19 cellular contexts compared by ENCODE assay signal in genomic region chr5:58965677-58966414, GRCh38.
DNase-seq lines count a peak whose midpoint lies in the region; ATAC-seq, FAIRE-seq and TF ChIP-seq lines count a peak whose summit lies in the region.
"Had no signal": no experiment of that assay in that cellular context is flagged by ENCODE, and none has a peak within 500 bp of the region (broad histone marks: within the 10 kb centered on the region; RNA-seq: fewer than 3 reads in every experiment).

No MANE protein-coding gene starts in this region.

- RAD21 ChIA-PET in GM12878 (lab: Charles Lee; ENCODE audit: unreplicated experiment), result interaction anchor here (1.4 kb wide), 1 partner anchor 25 kb away, joined by 4 read pairs; no protein-coding TSS in a partner anchor

- no peak for FAIRE-seq in GM12878 (lab: Jason Lieb, UNC)
- FAIRE-seq: A204.1, G401.6, H54 had no signal

- H2BK5ac ChIP-seq in trophoblast cell (ENCODE audit: low read depth, low read length, poor library complexity), result no peak overlapping the region

- H3K4me1 ChIP-seq in GM12878 (ENCODE audit: control insufficient read depth, insufficient read depth, low read length), result peaks cover 7% of the 10 kb centered on the region; the same call in 1 of the 2 replicates
- H3K4me1 ChIP-seq in psoas muscle, result no peaks in the 10 kb centered on the region
- no peaks in the 10 kb centered on the region for H3K4me1 ChIP-seq in trophoblast cell (ENCODE audit: control insufficient read depth in 1 of 2, insufficient read depth in 2 of 2, low read length in 2 of 2)

- H2BK120ac ChIP-seq in trophoblast cell (ENCODE audit: insufficient read depth, low read length, poor library complexity), result no peak overlapping the region

- TF ChIP-seq RAD21 in GM12878 (IDR thresholded peaks at IDR 0.05; ENCODE audit: insufficient read depth, low read depth, low read length), result no peak

- no peaks in the 10 kb centered on the region for H4K20me1 ChIP-seq in GM12878 (ENCODE audit: control insufficient read depth, insufficient read depth)

- H3K9me3 ChIP-seq in GM12878 (replicated peaks; ENCODE audit: control insufficient read depth, insufficient read depth, low read length) (no peaks in the 10 kb centered on the region; the same call in 2 of the 3 replicates), psoas muscle (no peaks in the 10 kb centered on the region), trophoblast cell (ENCODE audit: insufficient read depth, low read depth, low read length) (no peaks in the 10 kb centered on the region)

- H3K27ac ChIP-seq in GM12878 (ENCODE audit: control insufficient read depth, insufficient read depth) (no peak overlapping the region), psoas muscle (no peak overlapping the region), trophoblast cell (ENCODE audit: low read depth, low read length) (no peak overlapping the region)

- no peak for DNase-seq in activated T-cell treated with anti-CD3 and anti-CD28 coated beads, Interleukin-2, amount 50 U/mL, for 72 hours
- no peak for DNase-seq in activated T-cell treated with anti-CD3 and anti-CD28 coated beads, Interleukin-2, amount 50 U/mL, for 1 hour
- DNase-seq in GM12878 (ENCODE audit: low read depth, low spot score) (no peak), glutamatergic neuron (no peak), psoas muscle (no peak), NCI-H2029 (lab: John Stamatoyannopoulos, UW) (no peak), MCF 10A (ENCODE audit: unreplicated experiment) (no peak), trophoblast cell (no peak)
- DNase-seq: COR-L47, DMS79 treated with DMSO at 0.1 percent for 48 hours, NCI-H146, NCI-H226, NCI-H526, RPMI8226 had no signal

- no peak overlapping the region for H3K18ac ChIP-seq in trophoblast cell (ENCODE audit: low read length)

- H3K23ac ChIP-seq in trophoblast cell (ENCODE audit: low read length), result no peak overlapping the region

- intact Hi-C loops in GM12878 (cut with micrococcal nuclease; ENCODE audit: unreplicated experiment) (no loop called here), psoas muscle (cut with DNase I) (loop anchor here (5.0 to 10.0 kb wide), 3 partner anchors 34 to 74 kb away; no protein-coding TSS in a partner anchor), MCF 10A (cut with micrococcal nuclease) (no loop called here)

- no peaks in the 10 kb centered on the region for H3K79me1 ChIP-seq in trophoblast cell (ENCODE audit: low read length)

- no peak overlapping the region for H2AFZ ChIP-seq in GM12878 (ENCODE audit: control insufficient read depth, low read depth, low read length)
- H2AFZ ChIP-seq in trophoblast cell (ENCODE audit: insufficient read depth, low read length, poor library complexity), result no peak overlapping the region

- H3K79me2 ChIP-seq in GM12878 (ENCODE audit: control insufficient read depth, insufficient read depth, low read length), result no peaks in the 10 kb centered on the region
- H3K79me2 ChIP-seq in trophoblast cell (ENCODE audit: control insufficient read depth, insufficient read depth, low read length, poor library complexity), result no peaks in the 10 kb centered on the region

- H3K27me3 ChIP-seq in GM12878 (replicated peaks in 1 of 2; ENCODE audit: control insufficient read depth in 2 of 2, insufficient read depth in 2 of 2, low read length in 1 of 2) (no peaks in the 10 kb centered on the region), psoas muscle (ENCODE audit: insufficient read depth in 3 of 3, low read length in 2 of 3) (no peaks in the 10 kb centered on the region), trophoblast cell (ENCODE audit: insufficient read depth, low read length) (no peaks in the 10 kb centered on the region)

- BruUV-seq in GM12878 (replicated peaks; lab: Mats Ljungman, UMichigan) (no TSS peak), MCF 10A (replicated peaks; lab: Mats Ljungman, UMichigan) (no TSS peak)

- H3K36me3 Mint-ChIP-seq in activated T-cell treated with anti-CD3 and anti-CD28 coated beads, Interleukin-2, amount 50 U/mL, for 72 hours (ENCODE audit: insufficient read depth in 2 of 2), result no peaks in the 10 kb centered on the region
- H3K36me3 Mint-ChIP-seq in glutamatergic neuron (ENCODE audit: unreplicated experiment), result no peaks in the 10 kb centered on the region
- H3K36me3 Mint-ChIP-seq in MCF 10A (ENCODE audit: insufficient read depth, unreplicated experiment), result peaks cover 33% of the 10 kb centered on the region
- H3K36me3 Mint-ChIP-seq: CD14-positive monocyte, IgD-negative memory B cell had no signal

- POLR2A ChIA-PET in GM12878 (lab: Charles Lee), result interaction anchor here (0.5 to 1.0 kb wide), 2 partner anchors 32 to 209 kb away, joined by 3 to 4 read pairs; no protein-coding TSS in a partner anchor
- POLR2A ChIA-PET in MCF 10A (lab: Yijun Ruan, JAX), result interaction anchor here (0.6 kb wide), 1 partner anchor 95 kb away, joined by 3 read pairs; no protein-coding TSS in a partner anchor

- CTCF ChIA-PET in GM12878 (lab: Yijun Ruan, JAX) (interaction anchor here (0.8 to 4.0 kb wide), 4 partner anchors 41 to 80 kb away, joined by 4 to 12 read pairs (median 6); no protein-coding TSS in a partner anchor), MCF 10A (lab: Yijun Ruan, JAX) (interaction anchor here (0.6 to 2.2 kb wide), 2 partner anchors 75 to 322 kb away, joined by 4 to 9 read pairs; no protein-coding TSS in a partner anchor)

- no peak for TF ChIP-seq CTCF in GM12878 (IDR thresholded peaks at IDR 0.05 in 2 of 3, conservative IDR thresholded peaks at IDR 0.05 in 1 of 3; ENCODE audit: control insufficient read depth in 2 of 3, extremely low read depth in 1 of 3, insufficient read depth in 1 of 3, low read depth in 3 of 3, low read length in 3 of 3)
- TF ChIP-seq CTCF in glutamatergic neuron (IDR thresholded peaks at IDR 0.05; ENCODE audit: partially characterized antibody, unreplicated experiment), result peak; percentile 10
- TF ChIP-seq CTCF in psoas muscle (IDR thresholded peaks at IDR 0.05), result no peak
- TF ChIP-seq CTCF in MCF 10A (IDR thresholded peaks at IDR 0.05; ENCODE audit: unreplicated experiment), result no peak

- no peak overlapping the region for H3K9ac ChIP-seq in GM12878 (ENCODE audit: control insufficient read depth, insufficient read depth, low read length)
- H3K9ac ChIP-seq in trophoblast cell (ENCODE audit: low read length), result no peak overlapping the region

- no peak overlapping the region for H4K8ac ChIP-seq in trophoblast cell (ENCODE audit: low read depth, low read length)

- 50% methylated on average over 9 of the region's 9 CpGs for WGBS in GM12878 (ENCODE audit: insufficient coverage, insufficient replicate concordance, low lambda C conversion rate, missing lambda C conversion rate)
- 85 to 86% (median 86%) methylated on average over 9 of the region's 9 CpGs for WGBS in psoas muscle, 3 donors
- WGBS in trophoblast cell (ENCODE audit: extremely low coverage, insufficient coverage, insufficient read length), result no CpG with 5 or more reads among the region's 9 CpGs

- no peaks in the 10 kb centered on the region for H3K9me3 Mint-ChIP-seq in activated T-cell treated with anti-CD3 and anti-CD28 coated beads, Interleukin-2, amount 50 U/mL, for 72 hours
- H3K9me3 Mint-ChIP-seq in glutamatergic neuron (ENCODE audit: unreplicated experiment), result no peaks in the 10 kb centered on the region
- H3K9me3 Mint-ChIP-seq in MCF 10A (ENCODE audit: unreplicated experiment), result no peaks in the 10 kb centered on the region
- H3K9me3 Mint-ChIP-seq: CD14-positive monocyte had no signal

- H3K36me3 ChIP-seq in GM12878 (ENCODE audit: control insufficient read depth in 2 of 2, insufficient read depth in 2 of 2, low read length in 1 of 2) (no peaks in the 10 kb centered on the region), psoas muscle (ENCODE audit: insufficient read depth in 1 of 2, low read depth in 1 of 2) (no peaks in the 10 kb centered on the region), trophoblast cell (ENCODE audit: control insufficient read depth in 1 of 2, insufficient read depth in 2 of 2, low read length in 2 of 2) (no peaks in the 10 kb centered on the region)

- SMC1A ChIA-PET in GM12878 (lab: Charles Lee; ENCODE audit: uncharacterized antibody, unreplicated experiment), result interaction anchor here (1.2 to 1.5 kb wide), 3 partner anchors 10 to 80 kb away, joined by 5 read pairs; no protein-coding TSS in a partner anchor

- in situ Hi-C loops in GM12878 (cut with MboI), result no loop called here

- peak overlapping the region; percentile 24 for H3K27ac Mint-ChIP-seq in activated T-cell treated with anti-CD3 and anti-CD28 coated beads, Interleukin-2, amount 50 U/mL, for 72 hours
- H3K27ac Mint-ChIP-seq in glutamatergic neuron (ENCODE audit: unreplicated experiment) (no peak overlapping the region), MCF 10A (ENCODE audit: low read depth, unreplicated experiment) (no peak overlapping the region)
- H3K27ac Mint-ChIP-seq: CD14-positive monocyte, IgD-negative memory B cell had no signal

- no peak overlapping the region for H3K14ac ChIP-seq in trophoblast cell (ENCODE audit: low read length)

- H3K4ac ChIP-seq in trophoblast cell (ENCODE audit: low read depth, low read length), result no peak overlapping the region

- no peak overlapping the region for H4K91ac ChIP-seq in trophoblast cell (ENCODE audit: low read depth, low read length)

- no peak overlapping the region for H2BK12ac ChIP-seq in trophoblast cell (ENCODE audit: low read length)

- TF ChIP-seq EP300 in GM12878 (IDR thresholded peaks at IDR 0.05; ENCODE audit: borderline replicate concordance in 1 of 2, control insufficient read depth in 1 of 2, low read depth in 2 of 2, low read length in 2 of 2), result no peak

- H3K4me3 Mint-ChIP-seq in activated T-cell treated with anti-CD3 and anti-CD28 coated beads, Interleukin-2, amount 50 U/mL, for 72 hours, result no peak overlapping the region
- H3K4me3 Mint-ChIP-seq in glutamatergic neuron (ENCODE audit: unreplicated experiment) (no peak overlapping the region), MCF 10A (ENCODE audit: unreplicated experiment) (no peak overlapping the region)
- H3K4me3 Mint-ChIP-seq: CD14-positive monocyte, IgD-negative memory B cell had no signal

- ATAC-seq in activated T-cell treated with anti-CD3 and anti-CD28 coated beads, Interleukin-2, amount 50 U/mL, for 72 hours (replicated peaks in 1 of 2), result peak; percentile 23 to 39
- ATAC-seq in GM12878, result peak; percentile 55
- ATAC-seq in psoas muscle, result peak; percentile 15 to 50 (median 30)

- no peak for TF ChIP-seq POLR2A in GM12878 (IDR thresholded peaks at IDR 0.05; ENCODE audit: low read depth, low read length)

- H3K4me2 ChIP-seq in GM12878 (ENCODE audit: control insufficient read depth, insufficient read depth) (no peak overlapping the region), trophoblast cell (ENCODE audit: low read length) (no peak overlapping the region)

- H2AK5ac ChIP-seq in trophoblast cell (ENCODE audit: low read length), result no peak overlapping the region

- no peaks in the 10 kb centered on the region for H3K27me3 Mint-ChIP-seq in activated T-cell treated with anti-CD3 and anti-CD28 coated beads, Interleukin-2, amount 50 U/mL, for 72 hours (ENCODE audit: low read depth)
- H3K27me3 Mint-ChIP-seq in glutamatergic neuron (ENCODE audit: unreplicated experiment) (no peaks in the 10 kb centered on the region), MCF 10A (ENCODE audit: insufficient read depth, unreplicated experiment) (no peaks in the 10 kb centered on the region)

- peaks cover 23% of the 10 kb centered on the region for H3K4me1 Mint-ChIP-seq in activated T-cell treated with anti-CD3 and anti-CD28 coated beads, Interleukin-2, amount 50 U/mL, for 72 hours (ENCODE audit: low read depth)
- H3K4me1 Mint-ChIP-seq in glutamatergic neuron (ENCODE audit: low read depth, unreplicated experiment), result peaks cover 8% of the 10 kb centered on the region
- no peaks in the 10 kb centered on the region for H3K4me1 Mint-ChIP-seq in MCF 10A (ENCODE audit: insufficient read depth, unreplicated experiment)
- H3K4me1 Mint-ChIP-seq: CD14-positive monocyte had no signal

- H3K4me3 ChIP-seq in GM12878 (no peak overlapping the region), psoas muscle (no peak overlapping the region), trophoblast cell (ENCODE audit: low read depth, low read length) (no peak overlapping the region)

- H4K12ac ChIP-seq in trophoblast cell (ENCODE audit: low read depth, low read length), result no peak overlapping the region

Comparison
In these comparisons a context has a peak if more than half of its experiments do, and no peak if none do; other contexts are left out.
1. intact Hi-C loops: an anchor here in psoas muscle (5.0 to 10.0 kb wide); none called in GM12878 and MCF 10A.